ENCODE assay signal across 18 cellular contexts in genomic region chr22:32281092-32281491, GRCh38. TPM values are rescaled to one million over a fixed set of nuclear protein-coding genes. Genes with fewer than 3 reads are reported as not detected.
DNase-seq lines count a peak whose midpoint lies in the region; ATAC-seq and TF ChIP-seq lines count a peak whose summit lies in the region.
"Had no signal": no experiment of that assay in that cellular context is flagged by ENCODE, and none has a peak within 500 bp of the region (broad histone marks: within the 10 kb centered on the region; RNA-seq: fewer than 3 reads in every experiment).

No MANE protein-coding gene starts in this region.

- H3K27me3 ChIP-seq in neural progenitor cell: no peaks in the 10 kb centered on the region
- no peaks in the 10 kb centered on the region for H3K27me3 ChIP-seq in osteoblast (ENCODE audit: insufficient read depth, low read length)
- H3K27me3 ChIP-seq: right lobe of liver had no signal

- H3K4me2 ChIP-seq in neural progenitor cell (no peak overlapping the region), osteoblast (ENCODE audit: insufficient read depth, low read length) (no peak overlapping the region)

- H3K36me3 ChIP-seq in neural progenitor cell (no peaks in the 10 kb centered on the region), osteoblast (ENCODE audit: insufficient read depth, low read length) (no peaks in the 10 kb centered on the region)
- H3K36me3 ChIP-seq: right lobe of liver had no signal

- H3K4me1 ChIP-seq in neural progenitor cell (no peaks in the 10 kb centered on the region), osteoblast (ENCODE audit: insufficient read depth, low read length) (no peaks in the 10 kb centered on the region)
- H3K4me1 ChIP-seq: right lobe of liver had no signal

- H2AFZ ChIP-seq in neural progenitor cell (replicated peaks) (no peak overlapping the region), osteoblast (ENCODE audit: low read length) (no peak overlapping the region)

- no peak for TF ChIP-seq CTCF in cardiac fibroblast (IDR thresholded peaks at IDR 0.05; ENCODE audit: low read depth, low read length)
- no peak for TF ChIP-seq CTCF in neural progenitor cell (IDR thresholded peaks at IDR 0.05)
- TF ChIP-seq CTCF in osteoblast (IDR thresholded peaks at IDR 0.05; ENCODE audit: extremely low read depth, low read depth, low read length): no peak

- peaks cover 10% of the 10 kb centered on the region for H3K4me1 Mint-ChIP-seq in neural progenitor cell
- H3K4me1 Mint-ChIP-seq: IgD-negative memory B cell, natural killer cell had no signal

- H3K9me3 Mint-ChIP-seq in neural progenitor cell: peaks cover 2% of the 10 kb centered on the region
- H3K9me3 Mint-ChIP-seq: CD4-positive, alpha-beta T cell; natural killer cell had no signal

- peaks cover 4% of the 10 kb centered on the region for H3K27me3 Mint-ChIP-seq in neural progenitor cell (ENCODE audit: insufficient read depth, low read depth)

- H3K27ac Mint-ChIP-seq in neural progenitor cell: peak overlapping the region; percentile 38
- H3K27ac Mint-ChIP-seq: CD4-positive, alpha-beta T cell; IgD-negative memory B cell; natural killer cell had no signal

- H3K4me3 Mint-ChIP-seq in neural progenitor cell: no peak overlapping the region
- H3K4me3 Mint-ChIP-seq: CD4-positive, alpha-beta T cell; IgD-negative memory B cell; natural killer cell had no signal

- no peak overlapping the region for H3K4me3 ChIP-seq in cardiac fibroblast (replicated peaks in 1 of 2; ENCODE audit: low read depth in 2 of 2, low read length in 2 of 2)
- no peak overlapping the region for H3K4me3 ChIP-seq in neural progenitor cell
- H3K4me3 ChIP-seq in osteoblast (ENCODE audit: insufficient read depth, low read length): no peak overlapping the region
- H3K4me3 ChIP-seq: right lobe of liver had no signal

- H3K9me3 ChIP-seq in neural progenitor cell (ENCODE audit: low read depth) (no peaks in the 10 kb centered on the region), osteoblast (ENCODE audit: low read depth, low read length) (no peaks in the 10 kb centered on the region)
- H3K9me3 ChIP-seq: right lobe of liver had no signal

- H3K79me2 ChIP-seq in neural progenitor cell (ENCODE audit: low read depth): no peaks in the 10 kb centered on the region
- no peaks in the 10 kb centered on the region for H3K79me2 ChIP-seq in osteoblast (ENCODE audit: insufficient read depth, low read length)

- ATAC-seq in HG02610 (IDR thresholded peaks at IDR 0.05; ENCODE audit: unreplicated experiment): no peak
- no peak for ATAC-seq in GM19328 (IDR thresholded peaks at IDR 0.05; ENCODE audit: unreplicated experiment)
- ATAC-seq: natural killer cell, right lobe of liver had no signal

- H4K20me1 ChIP-seq in neural progenitor cell (ENCODE audit: low read depth) (no peaks in the 10 kb centered on the region), osteoblast (ENCODE audit: insufficient read depth, low read length) (no peaks in the 10 kb centered on the region)

- H3K36me3 Mint-ChIP-seq in neural progenitor cell: peaks cover 4% of the 10 kb centered on the region
- H3K36me3 Mint-ChIP-seq: IgD-negative memory B cell, natural killer cell had no signal

- no peak overlapping the region for H3K9ac ChIP-seq in neural progenitor cell

- no peaks in the 10 kb centered on the region for H3F3A ChIP-seq in neural progenitor cell (ENCODE audit: low read depth)

- H3K27ac ChIP-seq in neural progenitor cell: no peak overlapping the region
- H3K27ac ChIP-seq in osteoblast (ENCODE audit: low read depth, low read length): no peak overlapping the region
- H3K27ac ChIP-seq: right lobe of liver had no signal

- peak; percentile 88 for DNase-seq in Daoy (ENCODE audit: low read depth)
- peak; percentile 20 for DNase-seq in LoVo (ENCODE audit: low spot score)
- peak; percentile 14 to 66 for DNase-seq in cardiac fibroblast (ENCODE audit: low read depth in 2 of 2)
- DNase-seq in neural progenitor cell (ENCODE audit: low spot score): no peak
- DNase-seq in osteoblast (ENCODE audit: insufficient read length, low spot score, missing footprints): no peak
- DNase-seq in UCSD-AML1 (lab: John Stamatoyannopoulos, UW; ENCODE audit: unreplicated experiment): no peak
- DNase-seq: activated CD8-positive, alpha-beta memory T cell treated with anti-CD3 and anti-CD28 coated beads for 24 hours; activated naive CD4-positive, alpha-beta T cell treated with Interleukin-2 at 50 U/mL for 16 hours; CD4-positive, alpha-beta T cell; islet precursor cell; natural killer cell; NCI-H146; NCI-H82; right lobe of liver; SHP77 had no signal

RNA-seq across cellular contexts. Expression of gene SLC5A4, which starts 25.9 kb away (rescaled TPM):
- not detected in 2 replicates for total RNA-seq in Daoy (2014; rRNA removed; shearing (Covaris generic))
- total RNA-seq in neural progenitor cell (ENCODE audit: low replicate concordance) (0.06 TPM in 2 replicates), osteoblast (not detected in 2 replicates)
- total RNA-seq: CD4-positive, alpha-beta T cell; natural killer cell had no signal

Comparison
In these comparisons a context has a peak if more than half of its experiments do, and no peak if none do; other contexts are left out.
1. DNase-seq: peak in Daoy (single experiment), LoVo (single experiment) and cardiac fibroblast (2 of 2); none in neural progenitor cell (single experiment), osteoblast (single experiment) and UCSD-AML1 (single experiment).